In genomic region chr10:45654753-45655141, GRCh38 we compare ENCODE assay signal across 1 cellular context.
A peak's percentile ranks its signal among the peaks of the same experiment; 100 is the strongest.
TF ChIP-seq lines count a peak whose summit lies in the region.

No MANE protein-coding gene starts in this region.

TF ChIP-seq in liver, 16 proteins besides CTCF, POLR2A, EP300 and RAD21:
- peak in 1 of 2 donors; percentile 34 for TF ChIP-seq HNF4A (conservative IDR thresholded peaks at IDR 0.05)
- peak; percentile 71 for TF ChIP-seq FOXA2 (IDR thresholded peaks at IDR 0.05)
